28 cellular contexts compared by ENCODE assay signal in genomic region chr20:53555081-53555480, GRCh38.
"Had no signal": no experiment of that assay in that cellular context is flagged by ENCODE, and none has a peak within 500 bp of the region (broad histone marks: within the 10 kb centered on the region; RNA-seq: fewer than 3 reads in every experiment).

No MANE protein-coding gene starts in this region.

- H3K4me2 ChIP-seq: neural progenitor cell had no signal

- H3K27me3 Mint-ChIP-seq: activated B cell treated with CpG ODN at 0.5 μM for 24 hours; activated CD8-positive, alpha-beta T cell treated with anti-CD3 and anti-CD28 coated beads for 36 hours; activated T-helper 17 cell treated with anti-CD3 and anti-CD28 coated beads, Interleukin-2, amount 50 U/mL, for 72 hours; central memory CD8-positive, alpha-beta T cell; dendritic cell treated with granulocyte-macrophage colony-stimulating factor and Interleukin-4, amounts not matched to agents 40 ng/mL and 50 ng/mL, for 4 days; naive B cell had no signal

- H3K9me3 Mint-ChIP-seq: activated B cell treated with CpG ODN at 0.5 μM for 24 hours; activated CD8-positive, alpha-beta T cell treated with anti-CD3 and anti-CD28 coated beads for 36 hours; activated T-cell treated with anti-CD3 and anti-CD28 coated beads, Interleukin-2, amount 50 U/mL, for 4 hours; activated T-helper 17 cell treated with anti-CD3 and anti-CD28 coated beads, Interleukin-2, amount 50 U/mL, for 72 hours; central memory CD8-positive, alpha-beta T cell; dendritic cell treated with granulocyte-macrophage colony-stimulating factor and Interleukin-4, amounts not matched to agents 40 ng/mL and 50 ng/mL, for 4 days; endodermal cell; mesothelial cell of epicardium; naive B cell; neural progenitor cell; T-helper 2 cell treated with Interferon-gamma antibody and Interleukin-4, amounts not matched to agents 5 μg/mL and 100 μg/mL, for 36 hours had no signal

- H3K27me3 ChIP-seq: foreskin keratinocyte, heart left ventricle, neural progenitor cell had no signal

- H3K27ac ChIP-seq: foreskin keratinocyte, heart left ventricle, left ventricle myocardium inferior, neural progenitor cell had no signal

- H3K4me1 ChIP-seq: foreskin keratinocyte, heart left ventricle, left ventricle myocardium inferior, neural progenitor cell had no signal

- H3K9me3 ChIP-seq: heart left ventricle, left ventricle myocardium inferior had no signal

- H3K36me3 Mint-ChIP-seq: neural progenitor cell had no signal

- ATAC-seq: activated CD8-positive, alpha-beta T cell treated with anti-CD3 and anti-CD28 coated beads for 36 hours; activated T-cell treated with anti-CD3 and anti-CD28 coated beads, Interleukin-2, amount 50 U/mL, for 4 hours; activated T-helper 17 cell treated with anti-CD3 and anti-CD28 coated beads, Interleukin-2, amount 50 U/mL, for 72 hours; esophagus mucosa; foreskin keratinocyte; heart left ventricle; right cardiac atrium had no signal

- DNase-seq: activated B cell treated with CpG ODN at 0.5 μM for 24 hours; activated CD4-positive, alpha-beta T cell treated with anti-CD3 and anti-CD28 coated beads, Interleukin-2, amount 50 U/mL, for 1 hour; activated CD8-positive, alpha-beta T cell treated with anti-CD3 and anti-CD28 coated beads for 36 hours; activated gamma-delta T cell treated with Interleukin-2 at 50 U/mL for 16 hours; activated naive CD4-positive, alpha-beta T cell treated with anti-CD3 and anti-CD28 coated beads, Interleukin-2, amount 50 U/mL, for 16 hours; activated T-cell treated with anti-CD3 and anti-CD28 coated beads, Interleukin-2, amount 50 U/mL, for 4 hours; anterior cingulate cortex; endodermal cell; foreskin keratinocyte; heart left ventricle; hypothalamus; left ventricle myocardium inferior; mammary epithelial cell; naive B cell; stimulated activated CD4-positive, alpha-beta T cell treated with anti-CD3 and anti-CD28 coated beads, Interleukin-2, amount 100 ng/mL, for 48 hours; stimulated activated naive CD4-positive, alpha-beta T cell treated with Interleukin-2 at 50 U/mL for 16 hours; T-helper 1 cell; trophoblast cell had no signal

- H3K36me3 ChIP-seq: left ventricle myocardium inferior, neural progenitor cell had no signal

- FAIRE-seq: bronchial epithelial cell, urothelium cell line had no signal

- H3K9ac ChIP-seq: neural progenitor cell had no signal

- H3K4me3 ChIP-seq: heart left ventricle, left ventricle myocardium inferior, neural progenitor cell had no signal

- H3K4me1 Mint-ChIP-seq: activated B cell treated with CpG ODN at 0.5 μM for 24 hours; activated T-helper 17 cell treated with anti-CD3 and anti-CD28 coated beads, Interleukin-2, amount 50 U/mL, for 72 hours; central memory CD8-positive, alpha-beta T cell; endodermal cell; mesothelial cell of epicardium; naive B cell had no signal

- H3K4me3 Mint-ChIP-seq: activated B cell treated with CpG ODN at 0.5 μM for 24 hours; activated CD8-positive, alpha-beta T cell treated with anti-CD3 and anti-CD28 coated beads for 36 hours; activated T-cell treated with anti-CD3 and anti-CD28 coated beads, Interleukin-2, amount 50 U/mL, for 4 hours; activated T-helper 17 cell treated with anti-CD3 and anti-CD28 coated beads, Interleukin-2, amount 50 U/mL, for 72 hours; central memory CD8-positive, alpha-beta T cell; dendritic cell treated with granulocyte-macrophage colony-stimulating factor and Interleukin-4, amounts not matched to agents 40 ng/mL and 50 ng/mL, for 4 days; endodermal cell; mesothelial cell of epicardium; naive B cell; neural progenitor cell; T-helper 2 cell treated with Interferon-gamma antibody and Interleukin-4, amounts not matched to agents 5 μg/mL and 100 μg/mL, for 36 hours had no signal

- H2AFZ ChIP-seq: neural progenitor cell had no signal

- H3K27ac Mint-ChIP-seq: activated B cell treated with CpG ODN at 0.5 μM for 24 hours; activated CD8-positive, alpha-beta T cell treated with anti-CD3 and anti-CD28 coated beads for 36 hours; activated T-helper 17 cell treated with anti-CD3 and anti-CD28 coated beads, Interleukin-2, amount 50 U/mL, for 72 hours; dendritic cell treated with granulocyte-macrophage colony-stimulating factor and Interleukin-4, amounts not matched to agents 40 ng/mL and 50 ng/mL, for 4 days; endodermal cell; mesothelial cell of epicardium; naive B cell; neural progenitor cell; T-helper 2 cell treated with Interferon-gamma antibody and Interleukin-4, amounts not matched to agents 5 μg/mL and 100 μg/mL, for 36 hours had no signal
